In genomic region chr12:85029456-85029855, GRCh38 we compare ENCODE assay signal across 8 cellular contexts. TPM values are rescaled to one million over a fixed set of nuclear protein-coding genes. Genes with fewer than 3 reads are reported as not detected.
DNase-seq lines count a peak whose midpoint lies in the region; ATAC-seq, FAIRE-seq and TF ChIP-seq lines count a peak whose summit lies in the region.

No MANE protein-coding gene starts in this region.

- peaks cover 29% of the 10 kb centered on the region for H3K27me3 Mint-ChIP-seq in nephron progenitor cell (ENCODE audit: low read depth, poor library complexity)

- no peaks in the 10 kb centered on the region for H3K36me3 ChIP-seq in mammary epithelial cell (ENCODE audit: insufficient read depth, low read length)

- CTCF ChIA-PET in mammary epithelial cell (lab: Charles Lee; ENCODE audit: low non-redundant PET): interaction anchor here (0.6 to 0.7 kb wide), 2 partner anchors 117 to 155 kb away, joined by 3 to 4 read pairs; no protein-coding TSS in a partner anchor

- H3K4me1 ChIP-seq in mammary epithelial cell (ENCODE audit: insufficient read depth, low read length): no peaks in the 10 kb centered on the region

- no peak overlapping the region for H3K9ac ChIP-seq in mammary epithelial cell (ENCODE audit: insufficient read depth, low read length)

- TF ChIP-seq CTCF in AG09309 (IDR thresholded peaks at IDR 0.05; ENCODE audit: control insufficient read depth, insufficient read depth, low read depth, low read length, missing control alignments) (peak; percentile 25), mammary epithelial cell (conservative IDR thresholded peaks at IDR 0.05 in 1 of 2, IDR thresholded peaks at IDR 0.05 in 1 of 2; ENCODE audit: extremely low read depth in 1 of 2, insufficient read depth in 1 of 2, low read depth in 1 of 2, low read length in 2 of 2) (peak; percentile 21 to 45), nephron progenitor cell (IDR thresholded peaks at IDR 0.05) (peak; percentile 51)

- intact Hi-C loops in mammary epithelial cell (cut with micrococcal nuclease): loop anchor here (1.0 kb wide), 2 partner anchors 117 to 155 kb away; partner anchors contain the start of gene SLC6A15

- no peaks in the 10 kb centered on the region for H3K27me3 ChIP-seq in mammary epithelial cell (ENCODE audit: insufficient read depth, low read length)

- no peaks in the 10 kb centered on the region for H3K79me2 ChIP-seq in mammary epithelial cell (ENCODE audit: insufficient read depth, low read length)

- H3K4me3 ChIP-seq in AG09309 (ENCODE audit: control insufficient read depth, low read depth, low read length) (no peak overlapping the region), mammary epithelial cell (replicated peaks in 1 of 3; ENCODE audit: insufficient read depth in 1 of 3, low read depth in 2 of 3, low read length in 3 of 3) (no peak overlapping the region)

- no TSS peak for BruUV-seq in mammary epithelial cell (replicated peaks; lab: Mats Ljungman, UMichigan)

- H3K36me3 Mint-ChIP-seq in nephron progenitor cell (ENCODE audit: low read depth): no peaks in the 10 kb centered on the region

- TF ChIP-seq POLR2A in H54 (IDR thresholded peaks at IDR 0.05; ENCODE audit: low read depth, low read length): no peak

- no peak overlapping the region for H2AFZ ChIP-seq in mammary epithelial cell (ENCODE audit: low read depth, low read length)

- no peaks in the 10 kb centered on the region for H3K4me1 Mint-ChIP-seq in nephron progenitor cell

- no peaks in the 10 kb centered on the region for H4K20me1 ChIP-seq in mammary epithelial cell (ENCODE audit: insufficient read depth, low read length)

- no peaks in the 10 kb centered on the region for H3K9me3 Mint-ChIP-seq in nephron progenitor cell

- DNase-seq in AG09309 (ENCODE audit: low read depth): no peak
- DNase-seq in NCI-H2227 treated with DMSO at 0.1 percent for 48 hours (lab: John Stamatoyannopoulos, UW): peak; percentile 35
- DNase-seq in mammary epithelial cell: peak; percentile 14
- DNase-seq in nephron progenitor cell: no peak
- no peak for DNase-seq in H54 (ENCODE audit: insufficient read length, low spot score)

- H3K27ac ChIP-seq in mammary epithelial cell (ENCODE audit: insufficient read depth, low read depth, low read length): no peak overlapping the region

- ATAC-seq in GM21390 (IDR thresholded peaks at IDR 0.05; ENCODE audit: unreplicated experiment) (peak; percentile 52), HG02885 (IDR thresholded peaks at IDR 0.05; ENCODE audit: poor library complexity, unreplicated experiment) (no peak), GM21423 (IDR thresholded peaks at IDR 0.05; ENCODE audit: unreplicated experiment) (no peak)

- H3K9me3 ChIP-seq in mammary epithelial cell (replicated peaks; ENCODE audit: insufficient read depth, low read length): no peaks in the 10 kb centered on the region

- in situ Hi-C loops in mammary epithelial cell (cut with MboI; ENCODE audit: low sequenced_read_pairs in 2 of 2): loop anchor here in 1 of 2 donors (10.0 kb wide), 1 partner anchor 145 kb away; no protein-coding TSS in a partner anchor

- FAIRE-seq in H54 (lab: Jason Lieb, UNC): no peak

- dilution Hi-C loops in mammary epithelial cell (cut with HindIII; ENCODE audit: low sequenced_read_pairs): no loop called here

- no peak overlapping the region for H3K4me3 Mint-ChIP-seq in nephron progenitor cell

- H3K4me2 ChIP-seq in mammary epithelial cell (ENCODE audit: insufficient read depth, low read depth, low read length): no peak overlapping the region

- no peak overlapping the region for H3K27ac Mint-ChIP-seq in nephron progenitor cell

RNA-seq across cellular contexts. Expression of gene TSPAN19, which starts 6.6 kb away (rescaled TPM):
- under 1 TPM; 0.67 to 0.68 TPM for total RNA-seq in mammary epithelial cell
- 0.09 TPM for polyA plus RNA-seq in mammary epithelial cell
- not detected for polyA minus RNA-seq in mammary epithelial cell

RNA-seq across cellular contexts. Expression of gene LRRIQ1, which starts 6.7 kb away (rescaled TPM):
- 1 to 10 TPM in 1 of 2 donors, under 1 TPM in 1; 0.99 to 2.2 TPM for total RNA-seq in mammary epithelial cell
- polyA plus RNA-seq in mammary epithelial cell: 0.29 TPM
- polyA minus RNA-seq in mammary epithelial cell: not detected

Comparison
In these comparisons a context has a peak if more than half of its experiments do, and no peak if none do; other contexts are left out.
1. DNase-seq: peak in NCI-H2227 treated with DMSO at 0.1 percent for 48 hours (single experiment) and mammary epithelial cell (single experiment); none in AG09309 (single experiment), nephron progenitor cell (single experiment) and H54 (single experiment).
2. Peak in every context shown above with its lines, with median percentiles within 50 percentile points of each other: CTCF ChIP-seq.